1 cellular context compared by ENCODE assay signal in the genomic region with DNA sequence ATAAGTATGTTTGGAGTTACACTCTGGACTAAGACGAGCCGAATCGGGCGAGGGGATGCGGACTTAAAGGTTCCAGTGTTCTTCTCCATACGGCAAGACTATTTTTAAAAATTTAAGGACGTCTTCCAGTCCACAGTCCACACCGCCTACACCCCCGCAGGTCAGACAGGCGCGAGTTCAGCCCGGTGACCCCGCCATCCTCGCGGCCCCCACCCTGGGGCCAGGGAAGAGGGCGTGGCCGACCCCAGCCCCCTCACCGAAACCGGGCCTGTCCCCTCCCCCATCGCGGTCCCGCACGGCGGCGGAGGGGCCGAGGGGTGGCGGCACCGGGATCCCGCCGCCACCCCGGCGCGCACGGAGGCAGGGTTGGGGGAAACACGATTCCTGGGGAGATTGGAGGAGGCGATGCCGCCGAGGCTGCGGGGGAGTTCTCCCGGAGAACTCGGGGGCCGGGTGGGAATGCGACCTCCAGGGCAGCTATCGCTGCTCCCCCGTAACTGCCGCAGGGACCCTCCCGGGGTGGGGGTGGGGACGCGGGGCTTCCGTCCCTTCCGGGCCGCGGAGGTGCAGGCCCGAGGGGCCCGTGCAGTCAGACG.
TF ChIP-seq lines count a peak whose summit lies in the region.

No MANE protein-coding gene starts in this region.

TF ChIP-seq in HCT116, 20 proteins besides CTCF, POLR2A, EP300 and RAD21 (continued from another document):
- TF ChIP-seq, protein P1, sequence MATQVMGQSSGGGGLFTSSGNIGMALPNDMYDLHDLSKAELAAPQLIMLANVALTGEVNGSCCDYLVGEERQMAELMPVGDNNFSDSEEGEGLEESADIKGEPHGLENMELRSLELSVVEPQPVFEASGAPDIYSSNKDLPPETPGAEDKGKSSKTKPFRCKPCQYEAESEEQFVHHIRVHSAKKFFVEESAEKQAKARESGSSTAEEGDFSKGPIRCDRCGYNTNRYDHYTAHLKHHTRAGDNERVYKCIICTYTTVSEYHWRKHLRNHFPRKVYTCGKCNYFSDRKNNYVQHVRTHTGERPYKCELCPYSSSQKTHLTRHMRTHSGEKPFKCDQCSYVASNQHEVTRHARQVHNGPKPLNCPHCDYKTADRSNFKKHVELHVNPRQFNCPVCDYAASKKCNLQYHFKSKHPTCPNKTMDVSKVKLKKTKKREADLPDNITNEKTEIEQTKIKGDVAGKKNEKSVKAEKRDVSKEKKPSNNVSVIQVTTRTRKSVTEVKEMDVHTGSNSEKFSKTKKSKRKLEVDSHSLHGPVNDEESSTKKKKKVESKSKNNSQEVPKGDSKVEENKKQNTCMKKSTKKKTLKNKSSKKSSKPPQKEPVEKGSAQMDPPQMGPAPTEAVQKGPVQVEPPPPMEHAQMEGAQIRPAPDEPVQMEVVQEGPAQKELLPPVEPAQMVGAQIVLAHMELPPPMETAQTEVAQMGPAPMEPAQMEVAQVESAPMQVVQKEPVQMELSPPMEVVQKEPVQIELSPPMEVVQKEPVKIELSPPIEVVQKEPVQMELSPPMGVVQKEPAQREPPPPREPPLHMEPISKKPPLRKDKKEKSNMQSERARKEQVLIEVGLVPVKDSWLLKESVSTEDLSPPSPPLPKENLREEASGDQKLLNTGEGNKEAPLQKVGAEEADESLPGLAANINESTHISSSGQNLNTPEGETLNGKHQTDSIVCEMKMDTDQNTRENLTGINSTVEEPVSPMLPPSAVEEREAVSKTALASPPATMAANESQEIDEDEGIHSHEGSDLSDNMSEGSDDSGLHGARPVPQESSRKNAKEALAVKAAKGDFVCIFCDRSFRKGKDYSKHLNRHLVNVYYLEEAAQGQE (IDR thresholded peaks at IDR 0.05; ENCODE audit: low read depth): no peak
- no peak for TF ChIP-seq SRF (IDR thresholded peaks at IDR 0.05; ENCODE audit: low read depth)
- no peak for TF ChIP-seq CBX3 (IDR thresholded peaks at IDR 0.05; ENCODE audit: low read depth)
- no peak for TF ChIP-seq EZH2 (IDR thresholded peaks at IDR 0.05)
- no peak for TF ChIP-seq YY1 (IDR thresholded peaks at IDR 0.05; ENCODE audit: extremely low read depth, insufficient replicate concordance, low read depth, low read length)
- no peak for TF ChIP-seq ZNF274 (IDR thresholded peaks at IDR 0.05; ENCODE audit: low read depth, low read length)
- TF ChIP-seq ZFX (IDR thresholded peaks at IDR 0.05): no peak; the same call in 1 of the 2 replicates
- TF ChIP-seq FOSL1 (IDR thresholded peaks at IDR 0.05; ENCODE audit: low read depth): no peak
- TF ChIP-seq, protein P2, sequence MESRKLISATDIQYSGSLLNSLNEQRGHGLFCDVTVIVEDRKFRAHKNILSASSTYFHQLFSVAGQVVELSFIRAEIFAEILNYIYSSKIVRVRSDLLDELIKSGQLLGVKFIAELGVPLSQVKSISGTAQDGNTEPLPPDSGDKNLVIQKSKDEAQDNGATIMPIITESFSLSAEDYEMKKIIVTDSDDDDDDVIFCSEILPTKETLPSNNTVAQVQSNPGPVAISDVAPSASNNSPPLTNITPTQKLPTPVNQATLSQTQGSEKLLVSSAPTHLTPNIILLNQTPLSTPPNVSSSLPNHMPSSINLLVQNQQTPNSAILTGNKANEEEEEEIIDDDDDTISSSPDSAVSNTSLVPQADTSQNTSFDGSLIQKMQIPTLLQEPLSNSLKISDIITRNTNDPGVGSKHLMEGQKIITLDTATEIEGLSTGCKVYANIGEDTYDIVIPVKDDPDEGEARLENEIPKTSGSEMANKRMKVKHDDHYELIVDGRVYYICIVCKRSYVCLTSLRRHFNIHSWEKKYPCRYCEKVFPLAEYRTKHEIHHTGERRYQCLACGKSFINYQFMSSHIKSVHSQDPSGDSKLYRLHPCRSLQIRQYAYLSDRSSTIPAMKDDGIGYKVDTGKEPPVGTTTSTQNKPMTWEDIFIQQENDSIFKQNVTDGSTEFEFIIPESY (IDR thresholded peaks at IDR 0.05; ENCODE audit: extremely low read depth, insufficient replicate concordance, low read length): no peak
